20 cellular contexts compared by ENCODE assay signal in genomic region chr2:190800528-190800927, GRCh38.
"Had no signal": no experiment of that assay in that cellular context is flagged by ENCODE, and none has a peak within 500 bp of the region (broad histone marks: within the 10 kb centered on the region; RNA-seq: fewer than 3 reads in every experiment).

No MANE protein-coding gene starts in this region.

- H3K27me3 ChIP-seq: adrenal gland, gastrocnemius medialis, spleen, testis had no signal

- H3K27ac Mint-ChIP-seq: activated naive CD8-positive, alpha-beta T cell; naive B cell; progenitor cell of endocrine pancreas; type B pancreatic cell had no signal

- H3K4me1 ChIP-seq: adrenal gland, gastrocnemius medialis, spleen, testis had no signal

- DNase-seq: activated T-cell treated with anti-CD3 and anti-CD28 coated beads, Interleukin-2, amount 50 U/mL, for 1 hour; adrenal gland; cortex of kidney; gastrocnemius medialis; head of caudate nucleus; islet precursor cell; left colon; mesenchymal stem cell; naive B cell; retina; spleen; stimulated activated CD4-positive, alpha-beta T cell treated with anti-CD3 and anti-CD28 coated beads, Interleukin-4, amount 100 ng/mL, for 1 hour; stimulated activated naive CD4-positive, alpha-beta T cell; T-helper 1 cell; testis had no signal

- H3K9me3 Mint-ChIP-seq: naive B cell, neural crest cell, type B pancreatic cell had no signal

- H3K4me3 Mint-ChIP-seq: activated naive CD8-positive, alpha-beta T cell; naive B cell; neural crest cell; type B pancreatic cell had no signal

- H3K27ac ChIP-seq: adrenal gland, gastrocnemius medialis, spleen, testis had no signal

- ATAC-seq: gastrocnemius medialis, left colon had no signal

- FAIRE-seq: endometrium had no signal

- H3K9me3 ChIP-seq: adrenal gland, gastrocnemius medialis, spleen, testis had no signal

- H3K36me3 Mint-ChIP-seq: activated naive CD8-positive, alpha-beta T cell; naive B cell; type B pancreatic cell had no signal

- H3K4me3 ChIP-seq: adrenal gland, gastrocnemius medialis, spleen, testis had no signal

- H3K27me3 Mint-ChIP-seq: activated naive CD8-positive, alpha-beta T cell; naive B cell; progenitor cell of endocrine pancreas; type B pancreatic cell had no signal

- H3K36me3 ChIP-seq: adrenal gland, gastrocnemius medialis, spleen had no signal
